In the genomic region with DNA sequence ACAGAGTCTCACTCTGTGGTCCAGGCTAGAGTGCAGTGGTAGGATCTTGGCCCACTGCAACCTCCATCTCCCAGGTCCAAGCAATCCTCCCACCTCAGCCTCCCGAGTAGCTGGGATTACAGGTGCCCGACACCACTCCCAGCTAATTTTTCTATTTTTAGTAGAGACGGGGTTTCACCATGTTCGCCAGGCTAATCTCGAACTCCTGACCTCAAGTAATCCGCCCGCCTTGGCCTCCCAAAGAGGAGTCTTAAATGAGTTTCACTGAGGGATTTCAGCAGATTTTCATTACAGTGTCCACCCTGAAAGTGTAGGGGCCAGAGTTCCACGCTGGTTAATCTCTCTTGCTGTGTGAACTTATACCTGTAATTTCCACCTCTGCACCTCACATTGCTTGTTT, we compare ENCODE assay signal across 10 cellular contexts. TPM values are rescaled to one million over a fixed set of nuclear protein-coding genes. Genes with fewer than 3 reads are reported as not detected.
A peak's percentile ranks its signal among the peaks of the same experiment; 100 is the strongest.
DNase-seq lines count a peak whose midpoint lies in the region; ATAC-seq and TF ChIP-seq lines count a peak whose summit lies in the region.
"Had no signal": no experiment of that assay in that cellular context is flagged by ENCODE, and none has a peak within 500 bp of the region (broad histone marks: within the 10 kb centered on the region; RNA-seq: fewer than 3 reads in every experiment).

No MANE protein-coding gene starts in this region.

- peaks cover 42% of the 10 kb centered on the region for H4K20me1 ChIP-seq in SK-N-SH (ENCODE audit: insufficient read depth)

- peaks cover 3% of the 10 kb centered on the region for H3K27me3 Mint-ChIP-seq in activated naive CD8-positive, alpha-beta T cell treated with anti-CD3 and anti-CD28 coated beads, Interleukin-2, amount 50 U/mL, for 24 hours

- H2AFZ ChIP-seq in SK-N-SH (ENCODE audit: low read depth): peak overlapping the region; percentile 83; the same call in 1 of the 2 replicates

- H3K9me3 Mint-ChIP-seq in activated naive CD8-positive, alpha-beta T cell treated with anti-CD3 and anti-CD28 coated beads, Interleukin-2, amount 50 U/mL, for 24 hours: no peaks in the 10 kb centered on the region

- H3K4me3 Mint-ChIP-seq in activated naive CD8-positive, alpha-beta T cell treated with anti-CD3 and anti-CD28 coated beads, Interleukin-2, amount 50 U/mL, for 24 hours: peak overlapping the region; percentile 98

- DNase-seq in SK-N-SH: no peak
- DNase-seq in activated naive CD8-positive, alpha-beta T cell treated with anti-CD3 and anti-CD28 coated beads, Interleukin-2, amount 50 U/mL, for 24 hours: no peak
- peak; percentile 58 for DNase-seq in posterior vena cava (ENCODE audit: low spot score)
- DNase-seq in dedifferentiated amniotic fluid mesenchymal stem cell (ENCODE audit: extremely low spot score): no peak
- DNase-seq in NK-92 (lab: John Stamatoyannopoulos, UW; ENCODE audit: unreplicated experiment): no peak
- DNase-seq in GM19238 (ENCODE audit: insufficient read length, low spot score): no peak
- DNase-seq: cortex of kidney had no signal

- CTCF ChIA-PET in SK-N-SH (lab: Yijun Ruan, JAX): interaction anchor here (1.2 to 5.6 kb wide), 6 partner anchors 9 to 119 kb away, joined by 4 to 35 read pairs (median 9); no protein-coding TSS in a partner anchor

- TF ChIP-seq RAD21 in SK-N-SH (IDR thresholded peaks at IDR 0.05; ENCODE audit: low read length): no peak

- no peak overlapping the region for H3K4me2 ChIP-seq in SK-N-SH

- no peak; the same call in 2 of the 3 replicates for ATAC-seq in SK-N-SH treated with all-trans-retinoic acid at 6 μM for 48 hours
- peak; percentile 5 for ATAC-seq in HG03571 (IDR thresholded peaks at IDR 0.05; ENCODE audit: unreplicated experiment)
- ATAC-seq in activated naive CD8-positive, alpha-beta T cell treated with anti-CD3 and anti-CD28 coated beads, Interleukin-2, amount 50 U/mL, for 24 hours: no peak

- H3K36me3 Mint-ChIP-seq in activated naive CD8-positive, alpha-beta T cell treated with anti-CD3 and anti-CD28 coated beads, Interleukin-2, amount 50 U/mL, for 24 hours (ENCODE audit: low read depth): peaks cover 49% of the 10 kb centered on the region

- H3K27ac Mint-ChIP-seq in activated naive CD8-positive, alpha-beta T cell treated with anti-CD3 and anti-CD28 coated beads, Interleukin-2, amount 50 U/mL, for 24 hours: peak overlapping the region; percentile 100

- H3K79me2 ChIP-seq in SK-N-SH (ENCODE audit: insufficient read depth): peaks cover 46% of the 10 kb centered on the region

- H3K4me3 ChIP-seq in SK-N-SH (ENCODE audit: low read depth in 2 of 2, low read length in 1 of 2): no peak overlapping the region

- intact Hi-C loops in posterior vena cava (cut with DNase I): loop anchor here in 1 of 2 donors (10.0 kb wide), 1 partner anchor 374 kb away; no protein-coding TSS in a partner anchor

- POLR2A ChIA-PET in SK-N-SH (lab: Yijun Ruan, JAX): no interaction called here

- peaks cover 38% of the 10 kb centered on the region for H3K4me1 Mint-ChIP-seq in activated naive CD8-positive, alpha-beta T cell treated with anti-CD3 and anti-CD28 coated beads, Interleukin-2, amount 50 U/mL, for 24 hours

- peaks cover 17% of the 10 kb centered on the region for H3F3A ChIP-seq in SK-N-SH (replicated peaks; ENCODE audit: insufficient read depth)

- H3K27me3 ChIP-seq in SK-N-SH (ENCODE audit: insufficient read depth): no peaks in the 10 kb centered on the region
- H3K27me3 ChIP-seq: right atrium auricular region had no signal

- H3K27ac ChIP-seq in SK-N-SH (ENCODE audit: low read depth in 2 of 2, low read length in 1 of 2): no peak overlapping the region

- peaks cover 28 to 29% of the 10 kb centered on the region in 2 experiments for H3K36me3 ChIP-seq in SK-N-SH (replicated peaks in 1 of 2; ENCODE audit: control insufficient read depth in 1 of 2, insufficient read depth in 2 of 2, low read length in 1 of 2)

- no peak for TF ChIP-seq EP300 in SK-N-SH (IDR thresholded peaks at IDR 0.05; ENCODE audit: borderline replicate concordance in 1 of 2, low read depth in 1 of 2, low read length in 1 of 2)

- H3K9me3 ChIP-seq in SK-N-SH: no peaks in the 10 kb centered on the region
- H3K9me3 ChIP-seq: right atrium auricular region had no signal

- no peak for TF ChIP-seq CTCF in SK-N-SH (IDR thresholded peaks at IDR 0.05)

- WGBS in SK-N-SH (ENCODE audit: low lambda C conversion rate): 59% methylated on average over 8 of the region's 8 CpGs

- no peaks in the 10 kb centered on the region for H3K9me2 ChIP-seq in SK-N-SH

- no peak overlapping the region for H3K9ac ChIP-seq in SK-N-SH

- peaks cover 22 to 24% of the 10 kb centered on the region in 2 experiments for H3K4me1 ChIP-seq in SK-N-SH (ENCODE audit: control insufficient read depth in 1 of 2, insufficient read depth in 2 of 2, low read depth in 1 of 2, low read length in 1 of 2)

TF ChIP-seq in SK-N-SH, 30 proteins besides CTCF, POLR2A, EP300 and RAD21 (continues in another document):
- TF ChIP-seq TCF12 (IDR thresholded peaks at IDR 0.05) (no peak), YY1 (IDR thresholded peaks at IDR 0.05; ENCODE audit: low read depth) (no peak), NRF1 (IDR thresholded peaks at IDR 0.05; ENCODE audit: low read depth, low read length) (no peak), GABPA (IDR thresholded peaks at IDR 0.05; ENCODE audit: low read depth) (no peak)
- TF ChIP-seq, protein P1, sequence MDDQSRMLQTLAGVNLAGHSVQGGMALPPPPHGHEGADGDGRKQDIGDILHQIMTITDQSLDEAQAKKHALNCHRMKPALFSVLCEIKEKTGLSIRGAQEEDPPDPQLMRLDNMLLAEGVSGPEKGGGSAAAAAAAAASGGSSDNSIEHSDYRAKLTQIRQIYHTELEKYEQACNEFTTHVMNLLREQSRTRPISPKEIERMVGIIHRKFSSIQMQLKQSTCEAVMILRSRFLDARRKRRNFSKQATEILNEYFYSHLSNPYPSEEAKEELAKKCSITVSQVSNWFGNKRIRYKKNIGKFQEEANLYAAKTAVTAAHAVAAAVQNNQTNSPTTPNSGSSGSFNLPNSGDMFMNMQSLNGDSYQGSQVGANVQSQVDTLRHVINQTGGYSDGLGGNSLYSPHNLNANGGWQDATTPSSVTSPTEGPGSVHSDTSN (IDR thresholded peaks at IDR 0.05): no peak
- TF ChIP-seq, protein P2, sequence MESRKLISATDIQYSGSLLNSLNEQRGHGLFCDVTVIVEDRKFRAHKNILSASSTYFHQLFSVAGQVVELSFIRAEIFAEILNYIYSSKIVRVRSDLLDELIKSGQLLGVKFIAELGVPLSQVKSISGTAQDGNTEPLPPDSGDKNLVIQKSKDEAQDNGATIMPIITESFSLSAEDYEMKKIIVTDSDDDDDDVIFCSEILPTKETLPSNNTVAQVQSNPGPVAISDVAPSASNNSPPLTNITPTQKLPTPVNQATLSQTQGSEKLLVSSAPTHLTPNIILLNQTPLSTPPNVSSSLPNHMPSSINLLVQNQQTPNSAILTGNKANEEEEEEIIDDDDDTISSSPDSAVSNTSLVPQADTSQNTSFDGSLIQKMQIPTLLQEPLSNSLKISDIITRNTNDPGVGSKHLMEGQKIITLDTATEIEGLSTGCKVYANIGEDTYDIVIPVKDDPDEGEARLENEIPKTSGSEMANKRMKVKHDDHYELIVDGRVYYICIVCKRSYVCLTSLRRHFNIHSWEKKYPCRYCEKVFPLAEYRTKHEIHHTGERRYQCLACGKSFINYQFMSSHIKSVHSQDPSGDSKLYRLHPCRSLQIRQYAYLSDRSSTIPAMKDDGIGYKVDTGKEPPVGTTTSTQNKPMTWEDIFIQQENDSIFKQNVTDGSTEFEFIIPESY (IDR thresholded peaks at IDR 0.05; ENCODE audit: borderline replicate concordance, low read depth): no peak

TF ChIP-seq in SK-N-SH treated with all-trans-retinoic acid at 6 μM for 48 hours, 23 proteins besides CTCF, POLR2A, EP300 and RAD21 (continues in another document):
- TF ChIP-seq TOX (CRISPR knock-in tag; IDR thresholded peaks at IDR 0.05; ENCODE audit: borderline replicate concordance) (no peak), PPARA (CRISPR knock-in tag; IDR thresholded peaks at IDR 0.05; ENCODE audit: borderline replicate concordance) (no peak)
- TF ChIP-seq, protein P3, sequence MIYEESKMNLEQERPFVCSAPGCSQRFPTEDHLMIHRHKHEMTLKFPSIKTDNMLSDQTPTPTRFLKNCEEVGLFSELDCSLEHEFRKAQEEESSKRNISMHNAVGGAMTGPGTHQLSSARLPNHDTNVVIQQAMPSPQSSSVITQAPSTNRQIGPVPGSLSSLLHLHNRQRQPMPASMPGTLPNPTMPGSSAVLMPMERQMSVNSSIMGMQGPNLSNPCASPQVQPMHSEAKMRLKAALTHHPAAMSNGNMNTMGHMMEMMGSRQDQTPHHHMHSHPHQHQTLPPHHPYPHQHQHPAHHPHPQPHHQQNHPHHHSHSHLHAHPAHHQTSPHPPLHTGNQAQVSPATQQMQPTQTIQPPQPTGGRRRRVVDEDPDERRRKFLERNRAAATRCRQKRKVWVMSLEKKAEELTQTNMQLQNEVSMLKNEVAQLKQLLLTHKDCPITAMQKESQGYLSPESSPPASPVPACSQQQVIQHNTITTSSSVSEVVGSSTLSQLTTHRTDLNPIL (CRISPR knock-in tag; IDR thresholded peaks at IDR 0.05; ENCODE audit: low read depth): no peak
- TF ChIP-seq, protein P4, sequence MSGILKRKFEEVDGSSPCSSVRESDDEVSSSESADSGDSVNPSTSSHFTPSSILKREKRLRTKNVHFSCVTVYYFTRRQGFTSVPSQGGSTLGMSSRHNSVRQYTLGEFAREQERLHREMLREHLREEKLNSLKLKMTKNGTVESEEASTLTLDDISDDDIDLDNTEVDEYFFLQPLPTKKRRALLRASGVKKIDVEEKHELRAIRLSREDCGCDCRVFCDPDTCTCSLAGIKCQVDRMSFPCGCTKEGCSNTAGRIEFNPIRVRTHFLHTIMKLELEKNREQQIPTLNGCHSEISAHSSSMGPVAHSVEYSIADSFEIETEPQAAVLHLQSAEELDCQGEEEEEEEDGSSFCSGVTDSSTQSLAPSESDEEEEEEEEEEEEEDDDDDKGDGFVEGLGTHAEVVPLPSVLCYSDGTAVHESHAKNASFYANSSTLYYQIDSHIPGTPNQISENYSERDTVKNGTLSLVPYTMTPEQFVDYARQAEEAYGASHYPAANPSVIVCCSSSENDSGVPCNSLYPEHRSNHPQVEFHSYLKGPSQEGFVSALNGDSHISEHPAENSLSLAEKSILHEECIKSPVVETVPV (CRISPR knock-in tag; IDR thresholded peaks at IDR 0.05): no peak

RNA-seq across cellular contexts. Expression of a gene that starts 0.4 kb away (rescaled TPM):
- 4,220 and 4,540 TPM in 2 replicates for polyA plus RNA-seq in SK-N-SH (2012; rRNA removed)
- 4,994 and 6,484 TPM in 2 replicates for polyA plus RNA-seq in SK-N-SH (2012; cell fraction: cytosol; rRNA removed)
- polyA plus RNA-seq in SK-N-SH (2012; cell fraction: nucleus; rRNA removed): 1,010 and 1,542 TPM in 2 replicates
- total RNA-seq in posterior vena cava: 1,000 to 10,000 TPM; 1,304 to 1,399 TPM

RNA-seq across cellular contexts. Expression of a gene that starts 34.1 kb away (rescaled TPM):
- 1.7 and 2.0 TPM in 2 replicates for polyA plus RNA-seq in SK-N-SH (2012; rRNA removed)
- polyA plus RNA-seq in SK-N-SH (2012; cell fraction: cytosol; rRNA removed): 0.75 and 1.3 TPM in 2 replicates
- polyA plus RNA-seq in SK-N-SH (2012; cell fraction: nucleus; rRNA removed): 3.9 and 4.9 TPM in 2 replicates
- under 1 TPM; 0.67 to 0.79 TPM for total RNA-seq in posterior vena cava

RNA-seq across cellular contexts. Expression of a gene that starts 47.4 kb away (rescaled TPM):
- 6.7 and 7.0 TPM in 2 replicates for polyA plus RNA-seq in SK-N-SH (2012; rRNA removed)
- 4.4 and 6.0 TPM in 2 replicates for polyA plus RNA-seq in SK-N-SH (2012; cell fraction: cytosol; rRNA removed)
- polyA plus RNA-seq in SK-N-SH (2012; cell fraction: nucleus; rRNA removed): 4.8 and 6.6 TPM in 2 replicates
- total RNA-seq in posterior vena cava: 10 to 100 TPM; 42.3 to 44.3 TPM
